ENCODE assay signal across 19 cellular contexts in genomic region chr7:69996132-69996531, GRCh38.
DNase-seq lines count a peak whose midpoint lies in the region; ATAC-seq, FAIRE-seq and TF ChIP-seq lines count a peak whose summit lies in the region.
"Had no signal": no experiment of that assay in that cellular context is flagged by ENCODE, and none has a peak within 500 bp of the region (broad histone marks: within the 10 kb centered on the region; RNA-seq: fewer than 3 reads in every experiment).

No MANE protein-coding gene starts in this region.

- H3K4me3 Mint-ChIP-seq in progenitor cell of endocrine pancreas (ENCODE audit: low read depth): no peak overlapping the region
- H3K4me3 Mint-ChIP-seq: B cell; CD4-positive, alpha-beta T cell; HFFc6 had no signal

- 37 to 54% methylated on average over 2 of the region's 2 CpGs for WGBS in heart right ventricle, 2 donors

- H3K4me1 Mint-ChIP-seq in progenitor cell of endocrine pancreas (ENCODE audit: low read depth): peaks cover 42% of the 10 kb centered on the region

- no peaks in the 10 kb centered on the region for H3K36me3 Mint-ChIP-seq in progenitor cell of endocrine pancreas (ENCODE audit: insufficient read depth)

- ATAC-seq in heart right ventricle: peak in 6 of 8 donors; percentile 12 to 78 (median 42)
- peak; percentile 41 for ATAC-seq in left ventricle myocardium superior
- ATAC-seq in HG02623 (IDR thresholded peaks at IDR 0.05; ENCODE audit: unreplicated experiment): no peak

- H3K9me3 Mint-ChIP-seq in progenitor cell of endocrine pancreas (ENCODE audit: low read depth): no peaks in the 10 kb centered on the region
- H3K9me3 Mint-ChIP-seq: CD4-positive, alpha-beta T cell had no signal

- DNase-seq in NCI-H2081 (lab: John Stamatoyannopoulos, UW) (peak; percentile 5 to 30), NCI-H2081 treated with DMSO at 0.1 percent for 48 hours (lab: John Stamatoyannopoulos, UW) (no peak), heart right ventricle (no peak), cardiac septum (ENCODE audit: low spot score) (no peak), left ventricle myocardium superior (no peak), progenitor cell of endocrine pancreas (ENCODE audit: low spot score, unreplicated experiment) (no peak), HTR-8/SVneo (ENCODE audit: insufficient read length, low spot score) (no peak)
- DNase-seq: ACHN; Calu3; CD4-positive, alpha-beta T cell; DMS 273 treated with DMSO at 0.1 percent for 48 hours; EL; HCEC 1CT; HFFc6 had no signal

- peak overlapping the region; percentile 73 for H3K27ac Mint-ChIP-seq in progenitor cell of endocrine pancreas
- H3K27ac Mint-ChIP-seq: B cell; CD4-positive, alpha-beta T cell; HFFc6 had no signal

- no peaks in the 10 kb centered on the region for H3K27me3 Mint-ChIP-seq in progenitor cell of endocrine pancreas
- H3K27me3 Mint-ChIP-seq: B cell; CD4-positive, alpha-beta T cell had no signal

- H3K27ac ChIP-seq in heart right ventricle: no peak overlapping the region

- H3K36me3 ChIP-seq in heart right ventricle: no peaks in the 10 kb centered on the region

- H3K4me1 ChIP-seq in heart right ventricle: peaks cover 3 to 30% (median 13%) of the 10 kb centered on the region in 9 donors

- intact Hi-C loops in heart right ventricle (cut with DNase I) (no loop called here), cardiac septum (cut with DNase I) (no loop called here), left ventricle myocardium superior (cut with micrococcal nuclease) (no loop called here)

- TF ChIP-seq CTCF in heart right ventricle (IDR thresholded peaks at IDR 0.05): no peak
- no peak for TF ChIP-seq CTCF in progenitor cell of endocrine pancreas (IDR thresholded peaks at IDR 0.05; ENCODE audit: unreplicated experiment)

- no peaks in the 10 kb centered on the region for H3K27me3 ChIP-seq in heart right ventricle

- no peak overlapping the region for H3K4me3 ChIP-seq in heart right ventricle

- no peaks in the 10 kb centered on the region for H3K9me3 ChIP-seq in heart right ventricle

- FAIRE-seq in HTR-8/SVneo (lab: Jason Lieb, UNC): no peak
- FAIRE-seq: G401.6, GM12891, GM19239 had no signal

Comparison
In these comparisons a context has a peak if more than half of its experiments do, and no peak if none do; other contexts are left out.
1. DNase-seq: peak in NCI-H2081 (2 of 2); none in NCI-H2081 treated with DMSO at 0.1 percent for 48 hours (single experiment), heart right ventricle (0 of 2), cardiac septum (single experiment), left ventricle myocardium superior (single experiment), progenitor cell of endocrine pancreas (single experiment) and HTR-8/SVneo (single experiment).